Comparison of ENCODE assay signal across 8 cellular contexts in genomic region chr1:26317612-26318337, GRCh38. TPM values are rescaled to one million over a fixed set of nuclear protein-coding genes. Genes with fewer than 3 reads are reported as not detected.
DNase-seq lines count a peak whose midpoint lies in the region; ATAC-seq and TF ChIP-seq lines count a peak whose summit lies in the region.

TSS of gene CD52 (plus strand) at chr1:26317958. CDS start at chr1:26318018, 60 bp downstream.

- H3K4me1 Mint-ChIP-seq in CD4-positive, alpha-beta T cell (ENCODE audit: low read depth), result peaks cover 84% of the 10 kb centered on the region

- H3K27me3 Mint-ChIP-seq in CD4-positive, alpha-beta T cell, result no peaks in the 10 kb centered on the region

- H3K36me3 ChIP-seq in esophagus (ENCODE audit: control insufficient read depth in 2 of 2, insufficient read depth in 2 of 2, low read length in 1 of 2), result peaks cover 0 to 18% of the 10 kb centered on the region in 2 donors
- no peaks in the 10 kb centered on the region for H3K36me3 ChIP-seq in ovary

- CTCF ChIA-PET in CD4-positive, alpha-beta T cell (lab: Charles Lee), result interaction anchor here (0.7 to 12.0 kb wide), 7 partner anchors 10 to 148 kb away, joined by 3 to 223 read pairs (median 8); partner anchors contain the start of genes CEP85, SH3BGRL3, UBXN11 and ZNF593

- no peaks in the 10 kb centered on the region for H3K9me3 Mint-ChIP-seq in CD4-positive, alpha-beta T cell

- H3K4me1 ChIP-seq in esophagus (ENCODE audit: control insufficient read depth in 2 of 2, insufficient read depth in 2 of 2, low read length in 1 of 2) (peaks cover 0 to 6% of the 10 kb centered on the region in 2 donors), ovary (ENCODE audit: insufficient read depth) (no peaks in the 10 kb centered on the region)

- intact Hi-C loops in CD4-positive, alpha-beta T cell (cut with DNase I, micrococcal nuclease), result loop anchor here in 1 of 2 experiments (1.0 kb wide), 1 partner anchor 33 kb away; no protein-coding TSS in a partner anchor
- intact Hi-C loops in ovary (cut with DNase I), result no loop called here

- peaks cover 49% of the 10 kb centered on the region for H3K36me3 Mint-ChIP-seq in CD4-positive, alpha-beta T cell (ENCODE audit: low read depth)

- H3K4me3 ChIP-seq in esophagus (ENCODE audit: low read depth in 1 of 2, low read length in 2 of 2) (peak within 1 kb of the TSS; percentile 4 to 39), ovary (no peak within 1 kb of the TSS)

- POLR2A ChIA-PET in CD4-positive, alpha-beta T cell (lab: Charles Lee), result interaction anchor here (0.7 to 17.6 kb wide), 15 partner anchors 9 to 194 kb away, joined by 3 to 977 read pairs (median 6); partner anchors contain the start of genes CEP85, DHDDS, HMGN2 and SH3BGRL3

- peak within 1 kb of the TSS; percentile 86 for H3K27ac Mint-ChIP-seq in CD4-positive, alpha-beta T cell

- H3K9me3 ChIP-seq in CD4-positive, alpha-beta T cell (ENCODE audit: control insufficient read depth, low read length), result no peaks in the 10 kb centered on the region
- H3K9me3 ChIP-seq in esophagus (ENCODE audit: control insufficient read depth in 2 of 2, insufficient read depth in 1 of 2, low read depth in 1 of 2, low read length in 1 of 2) (no peaks in the 10 kb centered on the region), ovary (no peaks in the 10 kb centered on the region)

- TF ChIP-seq POLR2A in ovary (IDR thresholded peaks at IDR 0.05), result no peak

- peak; percentile 82 for ATAC-seq in CD4-positive, alpha-beta T cell (ENCODE audit: poor library complexity)
- ATAC-seq in HG02571 (IDR thresholded peaks at IDR 0.05; ENCODE audit: unreplicated experiment), result peak; percentile 36

- 64 to 65% methylated on average over 12 of the region's 12 CpGs for WGBS in esophagus, 2 donors
- WGBS in ovary, 3 donors, result 70 to 79% (median 74%) methylated on average over 12 of the region's 12 CpGs

- H3K4me3 Mint-ChIP-seq in CD4-positive, alpha-beta T cell, result peak within 1 kb of the TSS; percentile 96

- no peak for TF ChIP-seq EP300 in ovary (IDR thresholded peaks at IDR 0.05)

- H3K27me3 ChIP-seq in CD4-positive, alpha-beta T cell (ENCODE audit: control insufficient read depth, insufficient read depth, low read length), result no peaks in the 10 kb centered on the region
- H3K27me3 ChIP-seq in esophagus (ENCODE audit: control insufficient read depth in 1 of 2, insufficient read depth in 2 of 2, low read length in 2 of 2) (no peaks in the 10 kb centered on the region), ovary (no peaks in the 10 kb centered on the region)

- peak; percentile 54 to 82 (median 74) for DNase-seq in CD4-positive, alpha-beta T cell
- peak in 3 of 4 experiments; percentile 20 to 57 (median 43) for DNase-seq in activated CD4-positive, CD25-positive, alpha-beta regulatory T cell (lab: John Stamatoyannopoulos, UW)
- DNase-seq in stimulated activated CD8-positive, alpha-beta memory T cell treated with anti-CD3 and anti-CD28 coated beads, Interleukin-15, amount 100 ng/mL, for 1 hour (ENCODE audit: low read depth), result peak; percentile 36
- DNase-seq in ovary, result no peak
- DNase-seq in hippocampal formation (lab: John Stamatoyannopoulos, UW), result no peak
- DNase-seq in dermis blood vessel endothelial cell, result no peak

- peak within 1 kb of the TSS; percentile 82 for H3K27ac ChIP-seq in CD4-positive, alpha-beta T cell (ENCODE audit: low read depth, low read length)
- H3K27ac ChIP-seq in esophagus (ENCODE audit: low read depth in 2 of 2, low read length in 1 of 2), result peak within 1 kb of the TSS; percentile 1 to 23
- H3K27ac ChIP-seq in ovary, result no peak within 1 kb of the TSS

- TF ChIP-seq CTCF in CD4-positive, alpha-beta T cell (IDR thresholded peaks at IDR 0.05), result no peak
- TF ChIP-seq CTCF in ovary (IDR thresholded peaks at IDR 0.05), result no peak

RNA-seq across cellular contexts. Expression of gene CD52, which starts in this region (rescaled TPM):
- 100 to 1,000 TPM; 582 to 608 TPM for total RNA-seq in CD4-positive, alpha-beta T cell
- polyA plus RNA-seq in esophagus (10 to 100 TPM; 17.0 to 20.6 TPM), ovary (10 to 100 TPM in 1 of 2 donors, 1 to 10 TPM in 1; 7.1 to 45.5 TPM)
- total RNA-seq in ovary (1 to 10 TPM in 6 of 7 donors, not detected in 1; 1.3 to 6.2 (median 2.9) TPM), dermis blood vessel endothelial cell (not detected in 2 replicates)

Comparison
In these comparisons a context has a peak if more than half of its experiments do, and no peak if none do; other contexts are left out.
1. RNA of gene CD52 (total RNA-seq): 582 to 608 TPM in CD4-positive, alpha-beta T cell; 1.3 to 6.2 TPM in ovary and not detected in dermis blood vessel endothelial cell; every median in the first group is over 10 times any median in the second.
2. DNase-seq: peak in CD4-positive, alpha-beta T cell (10 of 10), activated CD4-positive, CD25-positive, alpha-beta regulatory T cell (3 of 4) and stimulated activated CD8-positive, alpha-beta memory T cell treated with anti-CD3 and anti-CD28 coated beads, Interleukin-15, amount 100 ng/mL, for 1 hour (single experiment); none in ovary (0 of 5), hippocampal formation (0 of 2) and dermis blood vessel endothelial cell (single experiment).
3. H3K27ac ChIP-seq: peak in CD4-positive, alpha-beta T cell (single experiment) and esophagus (2 of 2); none in ovary (0 of 2).